Comparison of ENCODE assay signal across 8 cellular contexts in the genomic region with DNA sequence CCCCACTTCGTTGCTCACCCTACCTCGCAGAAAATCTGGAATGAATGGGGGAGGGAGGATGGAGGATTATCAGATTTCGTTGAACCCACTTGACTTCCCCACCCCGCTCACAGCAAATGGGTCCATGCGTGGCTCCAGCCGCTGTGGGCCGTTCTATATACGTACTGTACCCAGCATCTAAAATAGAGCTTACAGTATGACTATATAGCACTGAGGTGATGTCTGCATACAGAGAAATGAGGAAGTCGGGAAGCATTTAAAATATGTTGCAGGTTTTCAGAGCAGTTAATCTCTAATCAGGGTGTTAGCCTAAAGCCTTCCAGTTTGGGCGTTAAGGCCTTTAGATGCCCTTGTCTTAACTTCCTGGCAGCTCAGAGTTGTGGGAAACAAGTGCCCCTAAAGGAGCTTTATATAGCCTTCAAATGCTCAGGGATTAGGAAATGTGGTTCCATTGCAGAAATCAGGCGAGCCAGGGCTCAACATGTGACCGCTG. TPM values are rescaled to one million over a fixed set of nuclear protein-coding genes. Genes with fewer than 3 reads are reported as not detected.
DNase-seq lines count a peak whose midpoint lies in the region; ATAC-seq, FAIRE-seq and TF ChIP-seq lines count a peak whose summit lies in the region.

No MANE protein-coding gene starts in this region.

- H3K4me1 Mint-ChIP-seq in activated CD8-positive, alpha-beta T cell treated with anti-CD3 and anti-CD28 coated beads for 36 hours (ENCODE audit: low read depth): peaks cover 50% of the 10 kb centered on the region

- H3K36me3 ChIP-seq in BLaER1: no peaks in the 10 kb centered on the region
- H3K36me3 ChIP-seq in HCT116 (ENCODE audit: control insufficient read depth in 1 of 2, insufficient read depth in 2 of 2, low read length in 2 of 2): no peaks in the 10 kb centered on the region
- no peaks in the 10 kb centered on the region for H3K36me3 ChIP-seq in HepG2 (replicated peaks in 1 of 2; ENCODE audit: control insufficient read depth in 1 of 2, insufficient read depth in 2 of 2, low read length in 2 of 2)

- H3K9ac ChIP-seq in BLaER1 (no peak overlapping the region), HCT116 (ENCODE audit: low read length) (0 out of 2 replicates have a peak overlapping the region, but pooled peaks have one; percentile 24), HepG2 (ENCODE audit: insufficient read depth, low read depth, low read length) (0 out of 2 replicates have a peak overlapping the region, but pooled peaks have one; percentile 15)

- no TSS peak for BruUV-seq in HCT116 (replicated peaks; lab: Mats Ljungman, UMichigan)
- no TSS peak for BruUV-seq in HepG2 (replicated peaks; lab: Mats Ljungman, UMichigan)

- peaks cover 49% of the 10 kb centered on the region for H3K36me3 Mint-ChIP-seq in activated CD8-positive, alpha-beta T cell treated with anti-CD3 and anti-CD28 coated beads for 36 hours (ENCODE audit: low read depth)

- H4K20me1 ChIP-seq in BLaER1 (peaks cover 20% of the 10 kb centered on the region), HCT116 (ENCODE audit: insufficient read depth) (no peaks in the 10 kb centered on the region), HepG2 (ENCODE audit: insufficient read depth, low read length) (no peaks in the 10 kb centered on the region)

- H3K9me2 ChIP-seq in HCT116 (ENCODE audit: insufficient read depth): no peaks in the 10 kb centered on the region

- H3K9me3 Mint-ChIP-seq in activated CD8-positive, alpha-beta T cell treated with anti-CD3 and anti-CD28 coated beads for 36 hours: no peaks in the 10 kb centered on the region

- H3K4me3 ChIP-seq in BLaER1 (peak overlapping the region; percentile 80), HCT116 (replicated peaks in 1 of 2; ENCODE audit: low read depth in 1 of 2, low read length in 2 of 2) (peak overlapping the region; percentile 42 to 61), HepG2 (replicated peaks in 1 of 3; ENCODE audit: insufficient read depth in 1 of 3, low read depth in 2 of 3, low read length in 3 of 3) (peak overlapping the region; percentile 53 to 77 (median 65))

- no peak for TF ChIP-seq POLR2A in HCT116 (IDR thresholded peaks at IDR 0.05; ENCODE audit: borderline replicate concordance, extremely low read depth, insufficient read depth, insufficient read length)
- TF ChIP-seq POLR2A in HepG2 (IDR thresholded peaks at IDR 0.05; ENCODE audit: insufficient read depth in 1 of 2, low read depth in 2 of 2, low read length in 2 of 2): no peak

- in situ Hi-C loops in HepG2 (cut with HindIII; ENCODE audit: extremely low pct_ligation_motif_present, low pct_unique_long_range_greater_than_20kb): loop anchor here (5.0 kb wide), 1 partner anchor 97 kb away; no protein-coding TSS in a partner anchor

- FAIRE-seq in HepG2 (lab: Jason Lieb, UNC) (no peak), frontal cortex (lab: Jason Lieb, UNC) (no peak)

- H3K27me3 ChIP-seq in BLaER1 (peaks cover 12% of the 10 kb centered on the region), HCT116 (ENCODE audit: insufficient read depth, low read length) (no peaks in the 10 kb centered on the region), HepG2 (ENCODE audit: control insufficient read depth in 1 of 2, insufficient read depth in 2 of 2, low read length in 2 of 2) (peaks cover 0 to 20% of the 10 kb centered on the region in 2 experiments; a peak in 4 of 5 replicates)

- H2AFZ ChIP-seq in HCT116 (ENCODE audit: low read depth, low read length, poor library complexity, severe bottlenecking) (no peak overlapping the region), HepG2 (ENCODE audit: low read length) (no peak overlapping the region)

- no peak for TF ChIP-seq CTCF in HCT116 (IDR thresholded peaks at IDR 0.05 in 2 of 3, conservative IDR thresholded peaks at IDR 0.05 in 1 of 3; ENCODE audit: borderline replicate concordance in 1 of 3, insufficient read depth in 1 of 3, low read depth in 2 of 3, low read length in 2 of 3)
- no peak for TF ChIP-seq CTCF in activated CD8-positive, alpha-beta T cell treated with anti-CD3 and anti-CD28 coated beads for 36 hours (IDR thresholded peaks at IDR 0.05)
- no peak for TF ChIP-seq CTCF in HepG2 (CRISPR knock-in tag; IDR thresholded peaks at IDR 0.05)

- H3K27ac Mint-ChIP-seq in activated CD8-positive, alpha-beta T cell treated with anti-CD3 and anti-CD28 coated beads for 36 hours: peak overlapping the region; percentile 68

- H3K4me1 ChIP-seq in BLaER1: peaks cover 26% of the 10 kb centered on the region
- H3K4me1 ChIP-seq in HCT116 (ENCODE audit: control insufficient read depth in 1 of 2, insufficient read depth in 2 of 2, low read length in 2 of 2): peaks cover 10 to 21% of the 10 kb centered on the region in 2 experiments
- peaks cover 37% of the 10 kb centered on the region for H3K4me1 ChIP-seq in HepG2 (ENCODE audit: insufficient read depth, low read length)

- peak overlapping the region; percentile 89 for H3K4me3 Mint-ChIP-seq in activated CD8-positive, alpha-beta T cell treated with anti-CD3 and anti-CD28 coated beads for 36 hours

- H3K27ac ChIP-seq in BLaER1 (no peak overlapping the region), HCT116 (ENCODE audit: low read depth, low read length) (no peak overlapping the region), HepG2 (ENCODE audit: extremely low read length, insufficient read depth, low read length) (no peak overlapping the region)

- ATAC-seq in HCT116: no peak
- no peak for ATAC-seq in activated CD8-positive, alpha-beta T cell treated with anti-CD3 and anti-CD28 coated beads for 36 hours
- no peak for ATAC-seq in HepG2
- no peak for ATAC-seq in HG03469 (IDR thresholded peaks at IDR 0.05; ENCODE audit: unreplicated experiment)

- H3K9me3 ChIP-seq in BLaER1 (no peaks in the 10 kb centered on the region), HCT116 (ENCODE audit: control insufficient read depth in 1 of 2, insufficient read depth in 1 of 2, low read depth in 1 of 2, low read length in 2 of 2) (no peaks in the 10 kb centered on the region), HepG2 (ENCODE audit: low read length) (no peaks in the 10 kb centered on the region)

- DNase-seq in HCT116 (ENCODE audit: low read depth, low spot score) (no peak), HepG2 (ENCODE audit: low spot score) (no peak), NCI-H187 treated with DMSO at 0.1 percent for 48 hours (lab: John Stamatoyannopoulos, UW) (no peak), frontal cortex (ENCODE audit: low spot score in 2 of 2) (no peak), hepatic stellate cell (ENCODE audit: low spot score) (no peak)
- no peak for DNase-seq in activated CD8-positive, alpha-beta T cell treated with anti-CD3 and anti-CD28 coated beads for 36 hours

- intact Hi-C loops in HCT116 (cut with micrococcal nuclease): no loop called here
- intact Hi-C loops in activated CD8-positive, alpha-beta T cell treated with anti-CD3 and anti-CD28 coated beads for 36 hours (cut with micrococcal nuclease): loop anchor here (2.0 kb wide), 1 partner anchor 96 kb away; no protein-coding TSS in a partner anchor
- intact Hi-C loops in HepG2 (cut with micrococcal nuclease; ENCODE audit: unreplicated experiment): no loop called here

- RAD21 ChIA-PET in HCT116 (lab: Charles Lee; ENCODE audit: low non-redundant PET in 1 of 2, low total read pairs in 2 of 2, uncharacterized antibody in 2 of 2, unreplicated experiment in 2 of 2): interaction anchor here in 1 of 2 experiments (0.9 kb wide), 1 partner anchor 14 kb away, joined by 3 read pairs; no protein-coding TSS in a partner anchor

- CTCF ChIA-PET in HCT116 (lab: Charles Lee): no interaction called here
- CTCF ChIA-PET in activated CD8-positive, alpha-beta T cell treated with anti-CD3 and anti-CD28 coated beads for 36 hours (lab: Charles Lee): interaction anchor here (0.8 to 3.9 kb wide), 12 partner anchors 8 to 120 kb away, joined by 3 to 25 read pairs (median 4); no protein-coding TSS in a partner anchor
- CTCF ChIA-PET in HepG2 (lab: Yijun Ruan, JAX; ENCODE audit: low intra/inter-chr PET ratio, low total read pairs): no interaction called here

- no peaks in the 10 kb centered on the region for H3K79me2 ChIP-seq in HCT116 (ENCODE audit: insufficient read depth, low read length)
- no peaks in the 10 kb centered on the region for H3K79me2 ChIP-seq in HepG2 (ENCODE audit: insufficient read depth, low read length)

- no peak for TF ChIP-seq RAD21 in HCT116 (IDR thresholded peaks at IDR 0.05; ENCODE audit: low read depth)
- TF ChIP-seq RAD21 in HepG2 (CRISPR knock-in tag; IDR thresholded peaks at IDR 0.05): no peak

- H3K4me2 ChIP-seq in BLaER1: peak overlapping the region; percentile 99
- peak overlapping the region; percentile 86 for H3K4me2 ChIP-seq in HCT116 (ENCODE audit: low read length)
- peak overlapping the region; percentile 81 for H3K4me2 ChIP-seq in HepG2 (ENCODE audit: low read depth, low read length)

- 26% methylated on average over 12 of the region's 12 CpGs for WGBS in HepG2 (ENCODE audit: low lambda C conversion rate)

- no peaks in the 10 kb centered on the region for H3K27me3 Mint-ChIP-seq in activated CD8-positive, alpha-beta T cell treated with anti-CD3 and anti-CD28 coated beads for 36 hours

- POLR2A ChIA-PET in HCT116 (lab: Charles Lee) (no interaction called here), HepG2 (lab: Yijun Ruan, JAX) (interaction anchor here (0.8 to 2.2 kb wide), 3 partner anchors 9 to 506 kb away, joined by 3 to 10 read pairs (median 3); a partner anchor contains a TSS)
- POLR2A ChIA-PET in activated CD8-positive, alpha-beta T cell treated with anti-CD3 and anti-CD28 coated beads for 36 hours (lab: Charles Lee): interaction anchor here (0.5 to 7.2 kb wide), 15 partner anchors 10 to 210 kb away, joined by 3 to 131 read pairs (median 6); a partner anchor contains a TSS

- no peak for TF ChIP-seq EP300 in HepG2 (IDR thresholded peaks at IDR 0.05; ENCODE audit: low read depth in 2 of 2, low read length in 2 of 2)
- TF ChIP-seq EP300 in HepG2 (CRISPR knock-in tag; IDR thresholded peaks at IDR 0.05; ENCODE audit: borderline replicate concordance): no peak

RNA-seq across cellular contexts. Expression of a gene that starts 1.4 kb away (rescaled TPM):
- total RNA-seq in HCT116 (2021; ENCODE audit: unreplicated experiment): 18.2 TPM
- polyA plus RNA-seq in HCT116 (2012): 7.0 and 7.2 TPM in 2 replicates
- total RNA-seq in activated CD8-positive, alpha-beta T cell treated with anti-CD3 and anti-CD28 coated beads for 36 hours: 100 to 1,000 TPM; 103 to 107 TPM
- 7.8 and 9.7 TPM in 2 replicates for total RNA-seq in HepG2 (2016; rRNA removed; fragmentation: Illumina TruSeq; extraction: Trizol)
- 2.0 and 2.4 TPM in 2 replicates for total RNA-seq in HepG2 (2016; cell fraction: cytosol; rRNA removed; fragmentation: Illumina TruSeq; extraction: Trizol; ENCODE audit: low read depth)
- 5.5 and 8.1 TPM in 2 replicates for total RNA-seq in HepG2 (2016; cell fraction: insoluble cytoplasmic fraction; rRNA removed; fragmentation: Illumina TruSeq; extraction: Trizol)
- total RNA-seq in HepG2 (2016; cell fraction: membrane; rRNA removed; fragmentation: Illumina TruSeq; extraction: Trizol): 4.5 and 5.8 TPM in 2 replicates
- 11.3 TPM in 2 replicates for total RNA-seq in HepG2 (2016; cell fraction: nucleus; rRNA removed; fragmentation: Illumina TruSeq; extraction: Trizol)
- polyA plus RNA-seq in HepG2 (2011; rRNA removed): 3.6 and 5.4 TPM in 2 replicates
- 2.9 and 4.3 TPM in 2 replicates for polyA plus RNA-seq in HepG2 (2011; cell fraction: cytosol; rRNA removed)
- 11.5 and 12.3 TPM in 2 replicates for polyA plus RNA-seq in HepG2 (2011; cell fraction: nucleus; rRNA removed)
- polyA plus RNA-seq in HepG2 (2012): 0.90 and 2.5 TPM in 2 replicates
- 1.7 and 1.9 TPM in 2 replicates for polyA plus RNA-seq in HepG2 (2016; cell fraction: cytosol; fragmentation: Illumina TruSeq; extraction: Trizol; ENCODE audit: low read depth)
- polyA plus RNA-seq in HepG2 (2016; cell fraction: insoluble cytoplasmic fraction; fragmentation: Illumina TruSeq; extraction: Trizol; ENCODE audit: low read depth): 7.0 and 7.5 TPM in 2 replicates
- 4.2 and 5.0 TPM in 2 replicates for polyA plus RNA-seq in HepG2 (2016; cell fraction: membrane; fragmentation: Illumina TruSeq; extraction: Trizol; ENCODE audit: low read depth)
- polyA plus RNA-seq in HepG2 (2016; cell fraction: nucleus; fragmentation: Illumina TruSeq; extraction: Trizol; ENCODE audit: insufficient read depth, low read depth): 16.4 and 16.8 TPM in 2 replicates
- polyA minus RNA-seq in HepG2 (2011; rRNA and poly(A)+ RNA removed; ENCODE audit: low replicate concordance): 3.1 and 11.3 TPM in 2 replicates
- 2.3 and 2.5 TPM in 2 replicates for polyA minus RNA-seq in HepG2 (2011; cell fraction: cytosol; rRNA and poly(A)+ RNA removed)
- polyA minus RNA-seq in HepG2 (2011; cell fraction: nucleus; rRNA and poly(A)+ RNA removed): 3.5 and 3.7 TPM in 2 replicates
- total RNA-seq in frontal cortex: 24.5 TPM
